ENCODE assay signal across 1 cellular context in genomic region chr9:112028242-112029221, GRCh38.
TF ChIP-seq lines count a peak whose summit lies in the region.

No MANE protein-coding gene starts in this region.

TF ChIP-seq in GM12878, 131 proteins besides CTCF, POLR2A, EP300 and RAD21 (continued from another document):
- TF ChIP-seq SKIL (IDR thresholded peaks at IDR 0.05; ENCODE audit: low read depth, poor library complexity, severe bottlenecking), result peak; percentile 99
- no peak for TF ChIP-seq BCLAF1 (IDR thresholded peaks at IDR 0.05)
- no peak for TF ChIP-seq ZNF592 (IDR thresholded peaks at IDR 0.05)
- TF ChIP-seq IRF4 (IDR thresholded peaks at IDR 0.05; ENCODE audit: low read depth, low read length), result peak; percentile 73
- TF ChIP-seq RB1 (IDR thresholded peaks at IDR 0.05; ENCODE audit: borderline replicate concordance), result no peak
- no peak for TF ChIP-seq GATAD2B (conservative IDR thresholded peaks at IDR 0.05; ENCODE audit: low read depth)
- peak; percentile 84 for TF ChIP-seq PBX3 (IDR thresholded peaks at IDR 0.05; ENCODE audit: insufficient replicate concordance, low read depth, low read length)
- no peak for TF ChIP-seq ZNF24 (IDR thresholded peaks at IDR 0.05)
- no peak for TF ChIP-seq EGR1 (IDR thresholded peaks at IDR 0.05; ENCODE audit: borderline replicate concordance in 1 of 2, low read depth in 2 of 2, low read length in 2 of 2)
- TF ChIP-seq PRDM15 (CRISPR knock-in tag; IDR thresholded peaks at IDR 0.05), result 0 out of 2 replicates have a peak, but pooled peaks have one; percentile 24
- peak; percentile 72 for TF ChIP-seq SP1 (IDR thresholded peaks at IDR 0.05; ENCODE audit: low read depth, low read length)
- TF ChIP-seq ZNF217 (IDR thresholded peaks at IDR 0.05), result no peak
- peak; percentile 99 for TF ChIP-seq BCL11A (IDR thresholded peaks at IDR 0.05; ENCODE audit: low read depth, low read length)
- no peak for TF ChIP-seq RAD51 (IDR thresholded peaks at IDR 0.05)
- TF ChIP-seq NR2F1 (conservative IDR thresholded peaks at IDR 0.05), result no peak
- TF ChIP-seq CEBPB (IDR thresholded peaks at IDR 0.05; ENCODE audit: borderline replicate concordance in 1 of 2, low read depth in 2 of 2, low read length in 2 of 2), result no peak
- TF ChIP-seq RCOR1 (conservative IDR thresholded peaks at IDR 0.05; ENCODE audit: low read depth, low read length), result no peak
- no peak for TF ChIP-seq GABPA (IDR thresholded peaks at IDR 0.05; ENCODE audit: low read depth)
- peak; percentile 97 for TF ChIP-seq STAT3 (IDR thresholded peaks at IDR 0.05; ENCODE audit: low read depth, low read length)
- TF ChIP-seq MEF2A (IDR thresholded peaks at IDR 0.05; ENCODE audit: insufficient read depth, low read depth, low read length), result peak; percentile 94
- TF ChIP-seq IKZF2 (IDR thresholded peaks at IDR 0.05), result no peak
- TF ChIP-seq JUNB (IDR thresholded peaks at IDR 0.05), result peak; percentile 94
- no peak for TF ChIP-seq RFX5 (IDR thresholded peaks at IDR 0.05; ENCODE audit: low read depth, low read length)
- no peak for TF ChIP-seq KDM1A (IDR thresholded peaks at IDR 0.05; ENCODE audit: borderline replicate concordance)
- TF ChIP-seq MLLT1 (IDR thresholded peaks at IDR 0.05), result peak; percentile 98
- no peak for TF ChIP-seq PAX8 (IDR thresholded peaks at IDR 0.05)
- no peak for TF ChIP-seq SIX5 (IDR thresholded peaks at IDR 0.05; ENCODE audit: low read depth, low read length, severe bottlenecking)
- TF ChIP-seq E4F1 (IDR thresholded peaks at IDR 0.05; ENCODE audit: borderline replicate concordance, partially characterized antibody), result no peak
- no peak for TF ChIP-seq NFYA (IDR thresholded peaks at IDR 0.05; ENCODE audit: borderline replicate concordance, low read depth, low read length)
- TF ChIP-seq TAF1 (IDR thresholded peaks at IDR 0.05; ENCODE audit: borderline replicate concordance, low read depth, low read length), result peak; percentile 78
- peak; percentile 100 for TF ChIP-seq BCL3 (IDR thresholded peaks at IDR 0.05; ENCODE audit: borderline replicate concordance, insufficient read depth, low read depth, low read length, poor library complexity, severe bottlenecking)
- no peak for TF ChIP-seq MTA3 (IDR thresholded peaks at IDR 0.05; ENCODE audit: borderline replicate concordance, low read length)
- TF ChIP-seq BHLHE40 (IDR thresholded peaks at IDR 0.05; ENCODE audit: borderline replicate concordance in 1 of 2, low read depth in 2 of 2, low read length in 1 of 2), result peak in 1 of 2 experiments; percentile 69; a peak in 2 of 4 replicates
- TF ChIP-seq KLF5 (IDR thresholded peaks at IDR 0.05; ENCODE audit: partially characterized antibody), result peak; percentile 88
- no peak for TF ChIP-seq CHD4 (IDR thresholded peaks at IDR 0.05)
- TF ChIP-seq ZNF384 (IDR thresholded peaks at IDR 0.05; ENCODE audit: borderline replicate concordance, low read depth, low read length), result no peak
- peak; percentile 97 for TF ChIP-seq TBL1XR1 (IDR thresholded peaks at IDR 0.05; ENCODE audit: low read depth, low read length)
